19 cellular contexts compared by ENCODE assay signal in the genomic region with DNA sequence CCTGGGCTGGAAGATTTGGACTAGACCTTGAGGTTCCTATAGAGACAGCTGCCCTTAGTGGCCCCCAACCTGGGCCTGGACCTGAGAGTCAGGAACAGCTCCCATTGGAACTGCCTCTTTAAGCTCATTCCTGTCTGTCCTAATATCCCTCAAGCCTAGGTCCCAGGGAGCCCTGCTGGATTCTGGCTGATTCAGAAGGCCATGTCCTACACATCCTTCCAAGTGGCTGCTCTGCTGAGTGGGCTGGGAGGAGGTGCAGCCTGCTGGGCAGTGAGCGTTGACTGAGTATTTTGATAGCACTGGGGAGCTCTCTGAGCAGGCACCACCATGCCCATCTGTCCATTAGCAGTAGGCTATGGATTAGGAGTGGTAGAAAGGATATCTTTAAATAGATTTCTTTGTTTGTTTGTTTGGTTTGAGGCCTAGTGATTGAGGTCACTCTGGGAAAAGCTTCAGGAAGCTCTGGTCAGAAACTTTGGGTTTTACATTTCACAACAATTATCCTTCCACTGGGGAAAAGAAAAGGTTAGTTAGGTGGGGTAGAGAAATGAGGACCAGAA. TPM values are rescaled to one million over a fixed set of nuclear protein-coding genes. Genes with fewer than 3 reads are reported as not detected.
DNase-seq lines count a peak whose midpoint lies in the region; ATAC-seq and TF ChIP-seq lines count a peak whose summit lies in the region.
"Had no signal": no experiment of that assay in that cellular context is flagged by ENCODE, and none has a peak within 500 bp of the region (broad histone marks: within the 10 kb centered on the region; RNA-seq: fewer than 3 reads in every experiment).

No MANE protein-coding gene starts in this region.

- no peak for TF ChIP-seq CTCF in OCI-LY7 (conservative IDR thresholded peaks at IDR 0.05; ENCODE audit: low read length)
- no peak for TF ChIP-seq CTCF in natural killer cell (IDR thresholded peaks at IDR 0.05)

- H3K9me2 ChIP-seq in GM23248 (ENCODE audit: insufficient read depth) (no peaks in the 10 kb centered on the region), OCI-LY7 (ENCODE audit: insufficient read depth, low read length) (no peaks in the 10 kb centered on the region)

- 88 to 95% methylated on average over 1 of the region's 1 CpG for WGBS in GM23248 (ENCODE audit: low coverage in 1 of 2, low lambda C conversion rate in 2 of 2, missing lambda C conversion rate in 2 of 2), 2 experiments

- no peak overlapping the region for H3K4me3 ChIP-seq in GM23248
- no peak overlapping the region for H3K4me3 ChIP-seq in OCI-LY7 (ENCODE audit: low read depth, low read length, poor library complexity, severe bottlenecking)
- H3K4me3 ChIP-seq: adrenal gland, esophagus muscularis mucosa had no signal

- no peak overlapping the region for H3K4me3 Mint-ChIP-seq in natural killer cell
- H3K4me3 Mint-ChIP-seq: activated T-cell treated with anti-CD3 and anti-CD28 coated beads, Interleukin-2, amount 50 U/mL, for 4 hours had no signal

- H3K4me2 ChIP-seq in GM23248 (ENCODE audit: unreplicated experiment) (no peak overlapping the region), OCI-LY7 (ENCODE audit: low read length) (no peak overlapping the region)

- CTCF ChIA-PET in OCI-LY7 (lab: Charles Lee; ENCODE audit: unreplicated experiment): interaction anchor here (1.1 to 1.2 kb wide), 2 partner anchors 472 to 480 kb away, joined by 3 to 4 read pairs; no protein-coding TSS in a partner anchor

- no peaks in the 10 kb centered on the region for H3K27me3 ChIP-seq in GM23248 (replicated peaks; ENCODE audit: insufficient read depth)
- H3K27me3 ChIP-seq: adrenal gland, esophagus muscularis mucosa had no signal

- H3K9ac ChIP-seq in GM23248: no peak overlapping the region

- no TSS peak for BruUV-seq in OCI-LY7 (replicated peaks; lab: Mats Ljungman, UMichigan)

- H3K36me3 Mint-ChIP-seq in natural killer cell: no peaks in the 10 kb centered on the region

- no peak overlapping the region for H2AFZ ChIP-seq in GM23248
- H2AFZ ChIP-seq in OCI-LY7 (ENCODE audit: low read length): 0 out of 2 replicates have a peak overlapping the region, but pooled peaks have one; percentile 8

- H3K4me1 ChIP-seq in GM23248 (ENCODE audit: insufficient read depth): peaks cover 42% of the 10 kb centered on the region
- peaks cover 48% of the 10 kb centered on the region for H3K4me1 ChIP-seq in OCI-LY7 (ENCODE audit: insufficient read depth, low read length, poor library complexity, severe bottlenecking)
- H3K4me1 ChIP-seq: BE2C had no signal

- H3K27ac ChIP-seq in GM23248 (no peak overlapping the region), OCI-LY7 (ENCODE audit: low read depth, low read length, poor library complexity, severe bottlenecking) (no peak overlapping the region)
- H3K27ac ChIP-seq: esophagus muscularis mucosa, neutrophil had no signal

- peaks cover 0 to 2% of the 10 kb centered on the region in 2 donors for H3K27me3 Mint-ChIP-seq in natural killer cell (ENCODE audit: low read depth in 2 of 2)

- peaks cover 6 to 8% of the 10 kb centered on the region in 2 donors for H3K4me1 Mint-ChIP-seq in natural killer cell

- in situ Hi-C loops in GM23248 (cut with MboI): loop anchor here (10.0 to 25.0 kb wide), 2 partner anchors 396 to 479 kb away; no protein-coding TSS in a partner anchor

- H3K79me2 ChIP-seq in GM23248 (ENCODE audit: insufficient read depth) (no peaks in the 10 kb centered on the region), OCI-LY7 (ENCODE audit: insufficient read depth, low read depth, low read length) (no peaks in the 10 kb centered on the region)

- POLR2A ChIA-PET in OCI-LY7 (lab: Charles Lee): interaction anchor here (0.6 kb wide), 2 partner anchors 127 to 179 kb away, joined by 3 read pairs; no protein-coding TSS in a partner anchor

- H3K36me3 ChIP-seq in GM23248 (ENCODE audit: low read depth) (no peaks in the 10 kb centered on the region), OCI-LY7 (ENCODE audit: insufficient read depth, low read length) (no peaks in the 10 kb centered on the region; the same call in 1 of the 2 replicates)
- H3K36me3 ChIP-seq: adrenal gland, BE2C, esophagus muscularis mucosa, neutrophil had no signal

- ATAC-seq in natural killer cell: no peak
- ATAC-seq in GM18519 (IDR thresholded peaks at IDR 0.05; ENCODE audit: low FRiP score, unreplicated experiment): no peak
- ATAC-seq in GM18502 (IDR thresholded peaks at IDR 0.05; ENCODE audit: poor library complexity, unreplicated experiment): no peak
- ATAC-seq: activated T-cell treated with anti-CD3 and anti-CD28 coated beads, Interleukin-2, amount 50 U/mL, for 4 hours; HCT116 had no signal

- peaks cover 22% of the 10 kb centered on the region; the same call in 1 of the 2 replicates for H3F3A ChIP-seq in GM23248 (ENCODE audit: insufficient read depth)

- H3K27ac Mint-ChIP-seq in natural killer cell: no peak overlapping the region

- H3K9me3 ChIP-seq in GM23248 (ENCODE audit: low read depth) (no peaks in the 10 kb centered on the region), OCI-LY7 (ENCODE audit: low read length) (no peaks in the 10 kb centered on the region)
- H3K9me3 ChIP-seq: adrenal gland, BE2C, esophagus muscularis mucosa, neutrophil had no signal

- H4K20me1 ChIP-seq in GM23248 (ENCODE audit: insufficient read depth): no peaks in the 10 kb centered on the region
- H4K20me1 ChIP-seq in OCI-LY7 (ENCODE audit: insufficient read depth, low read length): no peaks in the 10 kb centered on the region

- DNase-seq in GM23248: peak; percentile 29
- no peak for DNase-seq in OCI-LY7 (ENCODE audit: low spot score)
- DNase-seq in fibroblast of gingiva (ENCODE audit: low read depth): peak; percentile 58
- peak; percentile 38 for DNase-seq in retina
- DNase-seq in natural killer cell: no peak
- DNase-seq in epidermal melanocyte (ENCODE audit: insufficient read length, low spot score): no peak
- DNase-seq: activated CD4-positive, alpha-beta T cell treated with anti-CD3 and anti-CD28 coated beads, Interleukin-2, amount 50 U/mL, for 1 hour; activated T-cell treated with anti-CD3 and anti-CD28 coated beads, Interleukin-2, amount 50 U/mL, for 4 hours; BE2C; NCI-H1930; NCI-H524 treated with DMSO at 0.1 percent for 48 hours; T-helper 1 cell had no signal

- H3K9me3 Mint-ChIP-seq in natural killer cell: no peaks in the 10 kb centered on the region
- H3K9me3 Mint-ChIP-seq: activated T-cell treated with anti-CD3 and anti-CD28 coated beads, Interleukin-2, amount 50 U/mL, for 4 hours had no signal

- intact Hi-C loops in OCI-LY7 (cut with micrococcal nuclease; ENCODE audit: unreplicated experiment) (loop anchor here (1.0 to 5.0 kb wide), 4 partner anchors 151 to 266 kb away; a partner anchor contains a TSS), natural killer cell (cut with micrococcal nuclease) (loop anchor here (10.0 kb wide), 2 partner anchors 129 to 209 kb away; a partner anchor contains a TSS)

RNA-seq across cellular contexts. Expression of a gene that starts 54.6 kb away (rescaled TPM):
- 10.0 and 11.0 TPM in 2 replicates for total RNA-seq in GM23248 (2014; rRNA removed; shearing (Covaris generic))
- 6.1 and 6.3 TPM in 2 replicates for polyA plus RNA-seq in GM23248 (2016; fragmentation: Nextera tagmentation; extraction: Ambion mirVana)
- 28.5 and 34.1 TPM in 2 replicates for total RNA-seq in OCI-LY7 (2014; rRNA removed; shearing (Covaris generic))
- 96.8 and 103 TPM in 2 replicates for total RNA-seq in OCI-LY7 (2022)
- 100 to 1,000 TPM; 107 to 127 (median 114) TPM for total RNA-seq in natural killer cell

RNA-seq across cellular contexts. Expression of a gene that starts 56.4 kb away (rescaled TPM):
- not detected in 2 replicates for total RNA-seq in GM23248 (2014; rRNA removed; shearing (Covaris generic))
- polyA plus RNA-seq in GM23248 (2016; fragmentation: Nextera tagmentation; extraction: Ambion mirVana): not detected in 2 replicates
- total RNA-seq in OCI-LY7 (2014; rRNA removed; shearing (Covaris generic)): 0.25 and 0.28 TPM in 2 replicates
- total RNA-seq in OCI-LY7 (2022) (0.15 and 0.52 TPM in 2 replicates), natural killer cell (not detected)
- total RNA-seq: esophagus muscularis mucosa, lung microvascular endothelial cell had no signal
- polyA plus RNA-seq: adrenal gland had no signal

Comparison
In these comparisons a context has a peak if more than half of its experiments do, and no peak if none do; other contexts are left out.
1. DNase-seq: peak in GM23248 (single experiment), fibroblast of gingiva (single experiment) and retina (single experiment); none in OCI-LY7 (single experiment), natural killer cell (single experiment) and epidermal melanocyte (single experiment).